ENCODE assay signal across 8 cellular contexts in genomic region chr3:10247679-10248183, GRCh38. TPM values are rescaled to one million over a fixed set of nuclear protein-coding genes. Genes with fewer than 3 reads are reported as not detected.
A peak's percentile ranks its signal among the peaks of the same experiment; 100 is the strongest.
DNase-seq lines count a peak whose midpoint lies in the region; ATAC-seq and TF ChIP-seq lines count a peak whose summit lies in the region.

No MANE protein-coding gene starts in this region.

- intact Hi-C loops in left lung (cut with DNase I), result no loop called here

- peak overlapping the region; percentile 64 to 88 for H3K27ac ChIP-seq in left lung
- H3K27ac ChIP-seq in suprapubic skin, result peak overlapping the region; percentile 95

- TF ChIP-seq CTCF in left lung (IDR thresholded peaks at IDR 0.05), result no peak
- no peak for TF ChIP-seq CTCF in suprapubic skin (IDR thresholded peaks at IDR 0.05)

- H3K36me3 Mint-ChIP-seq in T-helper 2 cell treated with Interferon-gamma antibody and Interleukin-4, amounts not matched to agents 5 μg/mL and 100 μg/mL, for 36 hours (ENCODE audit: low read depth), result peaks cover 57% of the 10 kb centered on the region
- H3K36me3 Mint-ChIP-seq in activated naive CD4-positive, alpha-beta T cell treated with anti-CD3 and anti-CD28 coated beads, Interleukin-2, amount 50 U/mL, for 72 hours, result peaks cover 53 to 76% of the 10 kb centered on the region in 2 donors

- WGBS in suprapubic skin, result 35% methylated on average over 14 of the region's 14 CpGs

- peaks cover 30% of the 10 kb centered on the region for H3K9me3 Mint-ChIP-seq in T-helper 2 cell treated with Interferon-gamma antibody and Interleukin-4, amounts not matched to agents 5 μg/mL and 100 μg/mL, for 36 hours
- peaks cover 14 to 29% of the 10 kb centered on the region in 2 donors for H3K9me3 Mint-ChIP-seq in activated naive CD4-positive, alpha-beta T cell treated with anti-CD3 and anti-CD28 coated beads, Interleukin-2, amount 50 U/mL, for 72 hours

- H3K36me3 ChIP-seq in left lung (peaks cover 0 to 42% of the 10 kb centered on the region in 2 donors), suprapubic skin (peaks cover 6% of the 10 kb centered on the region)

- peak overlapping the region; percentile 91 for H3K27ac Mint-ChIP-seq in T-helper 2 cell treated with Interferon-gamma antibody and Interleukin-4, amounts not matched to agents 5 μg/mL and 100 μg/mL, for 36 hours
- H3K27ac Mint-ChIP-seq in activated naive CD4-positive, alpha-beta T cell treated with anti-CD3 and anti-CD28 coated beads, Interleukin-2, amount 50 U/mL, for 72 hours, result peak overlapping the region; percentile 93 to 97

- peak overlapping the region; percentile 64 to 90 for H3K4me3 ChIP-seq in left lung
- H3K4me3 ChIP-seq in suprapubic skin, result peak overlapping the region; percentile 97

- ATAC-seq in activated naive CD4-positive, alpha-beta T cell treated with anti-CD3 and anti-CD28 coated beads, Interleukin-2, amount 50 U/mL, for 72 hours, result no peak
- no peak for ATAC-seq in left lung

- no peak for DNase-seq in T-helper 2 cell treated with Interferon-gamma antibody and Interleukin-4, amounts not matched to agents 5 μg/mL and 100 μg/mL, for 36 hours (ENCODE audit: low spot score)
- DNase-seq in T-helper 2 cell (no peak), left lung (no peak), suprapubic skin (ENCODE audit: low spot score in 2 of 2) (peak in 1 of 2 donors; percentile 61), NCI-H526 treated with DMSO at 0.1 percent for 48 hours (lab: John Stamatoyannopoulos, UW) (no peak), NCI-H1417 treated with DMSO at 0.1 percent for 48 hours (lab: John Stamatoyannopoulos, UW) (no peak), NCI-H1436 (lab: John Stamatoyannopoulos, UW) (no peak)
- no peak for DNase-seq in activated naive CD4-positive, alpha-beta T cell treated with anti-CD3 and anti-CD28 coated beads, Interleukin-2, amount 50 U/mL, for 72 hours (ENCODE audit: low spot score in 2 of 2)

- H3K4me3 Mint-ChIP-seq in T-helper 2 cell treated with Interferon-gamma antibody and Interleukin-4, amounts not matched to agents 5 μg/mL and 100 μg/mL, for 36 hours, result peak overlapping the region; percentile 90

- TF ChIP-seq EP300 in suprapubic skin (IDR thresholded peaks at IDR 0.05), result no peak

- TF ChIP-seq POLR2A in suprapubic skin (IDR thresholded peaks at IDR 0.05), result no peak

- peaks cover 0 to 23% of the 10 kb centered on the region in 2 donors for H3K9me3 ChIP-seq in left lung
- peaks cover 6% of the 10 kb centered on the region for H3K9me3 ChIP-seq in suprapubic skin

- H3K4me1 Mint-ChIP-seq in T-helper 2 cell treated with Interferon-gamma antibody and Interleukin-4, amounts not matched to agents 5 μg/mL and 100 μg/mL, for 36 hours (ENCODE audit: low read depth), result peaks cover 41% of the 10 kb centered on the region

- no peaks in the 10 kb centered on the region for H3K27me3 ChIP-seq in left lung
- H3K27me3 ChIP-seq in suprapubic skin, result no peaks in the 10 kb centered on the region

- H3K4me1 ChIP-seq in left lung (peaks cover 7 to 62% of the 10 kb centered on the region in 2 donors), suprapubic skin (peaks cover 32% of the 10 kb centered on the region)

- no peaks in the 10 kb centered on the region for H3K27me3 Mint-ChIP-seq in T-helper 2 cell treated with Interferon-gamma antibody and Interleukin-4, amounts not matched to agents 5 μg/mL and 100 μg/mL, for 36 hours (ENCODE audit: low read depth)

RNA-seq across cellular contexts. Expression of gene TATDN2, which starts 0.5 kb away (rescaled TPM):
- 10 to 100 TPM; 40.8 to 56.3 TPM for total RNA-seq in activated naive CD4-positive, alpha-beta T cell treated with anti-CD3 and anti-CD28 coated beads, Interleukin-2, amount 50 U/mL, for 72 hours
- total RNA-seq in left lung (10 to 100 TPM; 29.1 to 35.2 TPM), suprapubic skin (10 to 100 TPM; 22.1 to 33.7 (median 26.3) TPM)

RNA-seq across cellular contexts. Expression of gene GHRL, which starts 45.0 kb away (rescaled TPM):
- not detected for total RNA-seq in activated naive CD4-positive, alpha-beta T cell treated with anti-CD3 and anti-CD28 coated beads, Interleukin-2, amount 50 U/mL, for 72 hours
- total RNA-seq in left lung (1 to 10 TPM in 1 of 2 donors, under 1 TPM in 1; 0.17 to 3.0 TPM), suprapubic skin (under 1 TPM in 1 of 4 donors, not detected in 3; 0.80 TPM)
